ENCODE assay signal across 20 cellular contexts in the genomic region with DNA sequence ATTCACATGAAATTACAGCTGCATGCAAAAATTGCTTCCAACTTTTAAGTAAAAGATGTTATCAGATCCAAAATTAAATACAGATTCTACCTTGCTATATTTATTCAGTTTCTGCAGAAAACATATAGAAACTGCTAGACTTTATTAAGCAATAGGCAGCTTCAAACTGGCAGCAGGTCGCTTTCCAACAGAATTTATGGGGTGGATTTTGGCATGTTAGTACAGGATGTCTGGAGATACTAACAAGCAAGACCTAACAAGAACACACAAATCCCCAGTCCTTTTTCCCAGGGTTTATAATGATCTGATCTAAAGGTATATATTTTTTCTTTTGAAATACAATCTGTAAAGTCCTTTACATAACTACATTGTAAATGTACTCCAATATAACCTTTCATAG. TPM values are rescaled to one million over a fixed set of nuclear protein-coding genes. Genes with fewer than 3 reads are reported as not detected.
A peak's percentile ranks its signal among the peaks of the same experiment; 100 is the strongest.
DNase-seq lines count a peak whose midpoint lies in the region; TF ChIP-seq lines count a peak whose summit lies in the region.
"Had no signal": no experiment of that assay in that cellular context is flagged by ENCODE, and none has a peak within 500 bp of the region (broad histone marks: within the 10 kb centered on the region; RNA-seq: fewer than 3 reads in every experiment).

No MANE protein-coding gene starts in this region.

- CTCF ChIA-PET in activated CD4-positive, alpha-beta memory T cell treated with anti-CD3 and anti-CD28 coated beads for 36 hours (lab: Charles Lee): no interaction called here

- peaks cover 0 to 5% (median 0%) of the 10 kb centered on the region in 3 donors for H3K36me3 ChIP-seq in esophagus squamous epithelium

- no peaks in the 10 kb centered on the region for H3K36me3 Mint-ChIP-seq in activated CD4-positive, alpha-beta memory T cell treated with anti-CD3 and anti-CD28 coated beads for 36 hours
- H3K36me3 Mint-ChIP-seq: CD4-positive, alpha-beta memory T cell had no signal

- no peaks in the 10 kb centered on the region for H3K27me3 ChIP-seq in esophagus squamous epithelium
- H3K27me3 ChIP-seq: BLaER1 treated with 17β-estradiol and CSF1 and Interleukin-3, amounts not matched to agents 10 nM and 100 nM had no signal

- POLR2A ChIA-PET in activated CD4-positive, alpha-beta memory T cell treated with anti-CD3 and anti-CD28 coated beads for 36 hours (lab: Charles Lee): no interaction called here

- WGBS in esophagus squamous epithelium, 2 donors: 19 to 31% methylated on average over 1 of the region's 1 CpG

- DNase-seq in NCI-H2171 treated with DMSO at 0.1 percent for 48 hours (lab: John Stamatoyannopoulos, UW) (peak; percentile 28), NCI-H2171 (lab: John Stamatoyannopoulos, UW) (no peak), esophagus squamous epithelium (lab: John Stamatoyannopoulos, UW) (no peak), Kasumi-1 (lab: John Stamatoyannopoulos, UW) (no peak), SIG-M5 treated with dmso at 0.1 percent for 504 hours (lab: John Stamatoyannopoulos, UW; ENCODE audit: unreplicated experiment) (no peak)
- DNase-seq in activated CD4-positive, alpha-beta memory T cell treated with anti-CD3 and anti-CD28 coated beads for 36 hours: no peak
- DNase-seq: 8988T; Caco-2; CD4-positive, alpha-beta memory T cell; DMS153; IMR-90; NCI-H1436; NCI-H2029; NCI-H345; NCI-H524; NCI-H774; NK-92 treated with Interleukin-12 subunit alpha and Interleukin-12 subunit beta, amount 100 ng/mL, for 24 hours had no signal

- no peaks in the 10 kb centered on the region for H3K9me3 Mint-ChIP-seq in activated CD4-positive, alpha-beta memory T cell treated with anti-CD3 and anti-CD28 coated beads for 36 hours
- H3K9me3 Mint-ChIP-seq: CD4-positive, alpha-beta memory T cell had no signal

- H3K27ac ChIP-seq in VCaP: peak overlapping the region; percentile 35
- peak overlapping the region in 3 of 4 donors; percentile 50 to 79 (median 65) for H3K27ac ChIP-seq in esophagus squamous epithelium
- H3K27ac ChIP-seq: BLaER1 treated with 17β-estradiol and CSF1 and Interleukin-3, amounts not matched to agents 10 nM and 100 nM; KMS-11 had no signal

- no peak overlapping the region for H3K4me3 Mint-ChIP-seq in activated CD4-positive, alpha-beta memory T cell treated with anti-CD3 and anti-CD28 coated beads for 36 hours
- H3K4me3 Mint-ChIP-seq: CD4-positive, alpha-beta memory T cell had no signal

- intact Hi-C loops in esophagus squamous epithelium (cut with DNase I): no loop called here
- intact Hi-C loops in activated CD4-positive, alpha-beta memory T cell treated with anti-CD3 and anti-CD28 coated beads for 36 hours (cut with micrococcal nuclease): no loop called here

- no peak overlapping the region for H3K4me3 ChIP-seq in esophagus squamous epithelium
- H3K4me3 ChIP-seq: BLaER1 treated with 17β-estradiol and CSF1 and Interleukin-3, amounts not matched to agents 10 nM and 100 nM had no signal

- no peak for TF ChIP-seq POLR2A in esophagus squamous epithelium (IDR thresholded peaks at IDR 0.05)

- H3K27ac Mint-ChIP-seq in activated CD4-positive, alpha-beta memory T cell treated with anti-CD3 and anti-CD28 coated beads for 36 hours: no peak overlapping the region
- H3K27ac Mint-ChIP-seq: CD4-positive, alpha-beta memory T cell had no signal

- peaks cover 8% of the 10 kb centered on the region for H3K27me3 Mint-ChIP-seq in activated CD4-positive, alpha-beta memory T cell treated with anti-CD3 and anti-CD28 coated beads for 36 hours

- peaks cover 0 to 67% (median 18%) of the 10 kb centered on the region in 3 donors for H3K4me1 ChIP-seq in esophagus squamous epithelium
- H3K4me1 ChIP-seq: Caco-2 had no signal

- H3K9me3 ChIP-seq in esophagus squamous epithelium: no peaks in the 10 kb centered on the region
- H3K9me3 ChIP-seq: Caco-2 had no signal

- no peaks in the 10 kb centered on the region for H3K4me1 Mint-ChIP-seq in activated CD4-positive, alpha-beta memory T cell treated with anti-CD3 and anti-CD28 coated beads for 36 hours (ENCODE audit: low read depth)
- H3K4me1 Mint-ChIP-seq: CD4-positive, alpha-beta memory T cell had no signal

- TF ChIP-seq CTCF in VCaP (conservative IDR thresholded peaks at IDR 0.05) (no peak), esophagus squamous epithelium (IDR thresholded peaks at IDR 0.05) (no peak)

RNA-seq across cellular contexts. Expression of a gene that starts 27.5 kb away (rescaled TPM):
- 10 to 100 TPM; 14.9 to 20.8 (median 16.6) TPM for total RNA-seq in esophagus squamous epithelium
- 10 to 100 TPM; 13.0 to 14.8 TPM for total RNA-seq in activated CD4-positive, alpha-beta memory T cell treated with anti-CD3 and anti-CD28 coated beads for 36 hours
